ENCODE assay signal across 1 cellular context in genomic region chr12:121888478-121889266, GRCh38.
A peak's percentile ranks its signal among the peaks of the same experiment; 100 is the strongest.
TF ChIP-seq lines count a peak whose summit lies in the region.

A gene with protein sequence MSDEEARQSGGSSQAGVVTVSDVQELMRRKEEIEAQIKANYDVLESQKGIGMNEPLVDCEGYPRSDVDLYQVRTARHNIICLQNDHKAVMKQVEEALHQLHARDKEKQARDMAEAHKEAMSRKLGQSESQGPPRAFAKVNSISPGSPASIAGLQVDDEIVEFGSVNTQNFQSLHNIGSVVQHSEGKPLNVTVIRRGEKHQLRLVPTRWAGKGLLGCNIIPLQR (plus strand): TSS chr12:121888790. CDS start chr12:121888857, 67 bp downstream.

TF ChIP-seq in K562, 482 proteins besides CTCF, POLR2A, EP300 and RAD21 (continued from another document and continues in another):
- TF ChIP-seq ZNF232 (CRISPR knock-in tag; IDR thresholded peaks at IDR 0.05) (peak; percentile 41; the same call in 1 of the 2 replicates), ZNF217 (CRISPR knock-in tag; IDR thresholded peaks at IDR 0.05) (peak; percentile 35; the same call in 1 of the 2 replicates), MYBL2 (IDR thresholded peaks at IDR 0.05; ENCODE audit: low read depth) (no peak), MYBL2 (CRISPR knock-in tag; IDR thresholded peaks at IDR 0.05; ENCODE audit: borderline replicate concordance) (no peak), PRMT5 (CRISPR knock-in tag; IDR thresholded peaks at IDR 0.05) (0 out of 2 replicates have a peak, but pooled peaks have one; percentile 40), ZNF395 (CRISPR knock-in tag; IDR thresholded peaks at IDR 0.05) (peak; percentile 61; the same call in 1 of the 2 replicates), NBN (IDR thresholded peaks at IDR 0.05; ENCODE audit: low read depth) (peak; percentile 86), GABPA (tag; conservative IDR thresholded peaks at IDR 0.05; ENCODE audit: low read depth) (peak; percentile 99), ZNF592 (IDR thresholded peaks at IDR 0.05) (peak; percentile 46; the same call in 1 of the 2 replicates), ZNF311 (CRISPR knock-in tag; IDR thresholded peaks at IDR 0.05) (peak; percentile 23; the same call in 1 of the 2 replicates), PHF20 (IDR thresholded peaks at IDR 0.05; ENCODE audit: partially characterized antibody) (peak; percentile 41), FOS (IDR thresholded peaks at IDR 0.05; ENCODE audit: extremely low read depth, insufficient read length) (peak; percentile 14), RFX5 (IDR thresholded peaks at IDR 0.05; ENCODE audit: low read depth, low read length) (peak; percentile 36; the same call in 1 of the 2 replicates), CBFA2T2 (conservative IDR thresholded peaks at IDR 0.05) (peak; percentile 44; the same call in 1 of the 2 replicates), BHLHE40 (IDR thresholded peaks at IDR 0.05; ENCODE audit: low read length) (peak; percentile 99), TCF7L2 (IDR thresholded peaks at IDR 0.05; ENCODE audit: low read depth, low read length) (no peak), TEAD4 (IDR thresholded peaks at IDR 0.05; ENCODE audit: low read length) (peak; percentile 32; the same call in 1 of the 2 replicates), TEAD4 (CRISPR knock-in tag; IDR thresholded peaks at IDR 0.05; ENCODE audit: borderline replicate concordance) (no peak), RCOR1 (IDR thresholded peaks at IDR 0.05; ENCODE audit: borderline replicate concordance in 1 of 2, low read depth in 2 of 2, low read length in 2 of 2) (peak; percentile 67 to 89), MAFG (tag; conservative IDR thresholded peaks at IDR 0.05) (peak; percentile 60; the same call in 1 of the 2 replicates), U2AF1 (optimal IDR thresholded peaks at IDR 0.05; ENCODE audit: low read depth, low read length) (peak; percentile 47), NRF1 (conservative IDR thresholded peaks at IDR 0.05 in 1 of 2, IDR thresholded peaks at IDR 0.05 in 1 of 2) (peak; percentile 86 to 89), THRB (CRISPR knock-in tag; conservative IDR thresholded peaks at IDR 0.05) (no peak), ZBTB17 (CRISPR knock-in tag; IDR thresholded peaks at IDR 0.05) (peak; percentile 51; the same call in 1 of the 2 replicates), KDM5B (IDR thresholded peaks at IDR 0.05; ENCODE audit: insufficient replicate concordance, low read depth, low read length) (peak; percentile 64), ZNF764 (CRISPR knock-in tag; IDR thresholded peaks at IDR 0.05; ENCODE audit: low read depth) (no peak), FOXK1 (CRISPR knock-in tag; IDR thresholded peaks at IDR 0.05; ENCODE audit: borderline replicate concordance) (peak; percentile 91), JUND (IDR thresholded peaks at IDR 0.05; ENCODE audit: borderline replicate concordance, low read depth, low read length) (peak; percentile 97), JUND (tag; IDR thresholded peaks at IDR 0.05; ENCODE audit: borderline replicate concordance, low read depth, low read length) (peak; percentile 94; the same call in 2 of the 3 replicates), BRD4 (IDR thresholded peaks at IDR 0.05) (0 out of 2 replicates have a peak, but pooled peaks have one; percentile 42), ZNF707 (CRISPR knock-in tag; conservative IDR thresholded peaks at IDR 0.05) (no peak), CEBPG (CRISPR knock-in tag; IDR thresholded peaks at IDR 0.05) (peak; percentile 97), CEBPG (tag; conservative IDR thresholded peaks at IDR 0.05 in 1 of 2, IDR thresholded peaks at IDR 0.05 in 1 of 2) (peak; percentile 20 to 70; a peak in 2 of 4 replicates), ZNF511 (CRISPR knock-in tag; IDR thresholded peaks at IDR 0.05) (peak; percentile 89), BRCA1 (IDR thresholded peaks at IDR 0.05) (no peak), BRCA1 (CRISPR knock-in tag; IDR thresholded peaks at IDR 0.05) (no peak), KLF1 (tag; IDR thresholded peaks at IDR 0.05) (peak; percentile 99), OTX1 (CRISPR knock-in tag; IDR thresholded peaks at IDR 0.05) (0 out of 2 replicates have a peak, but pooled peaks have one; percentile 3)
- TF ChIP-seq, protein P1, sequence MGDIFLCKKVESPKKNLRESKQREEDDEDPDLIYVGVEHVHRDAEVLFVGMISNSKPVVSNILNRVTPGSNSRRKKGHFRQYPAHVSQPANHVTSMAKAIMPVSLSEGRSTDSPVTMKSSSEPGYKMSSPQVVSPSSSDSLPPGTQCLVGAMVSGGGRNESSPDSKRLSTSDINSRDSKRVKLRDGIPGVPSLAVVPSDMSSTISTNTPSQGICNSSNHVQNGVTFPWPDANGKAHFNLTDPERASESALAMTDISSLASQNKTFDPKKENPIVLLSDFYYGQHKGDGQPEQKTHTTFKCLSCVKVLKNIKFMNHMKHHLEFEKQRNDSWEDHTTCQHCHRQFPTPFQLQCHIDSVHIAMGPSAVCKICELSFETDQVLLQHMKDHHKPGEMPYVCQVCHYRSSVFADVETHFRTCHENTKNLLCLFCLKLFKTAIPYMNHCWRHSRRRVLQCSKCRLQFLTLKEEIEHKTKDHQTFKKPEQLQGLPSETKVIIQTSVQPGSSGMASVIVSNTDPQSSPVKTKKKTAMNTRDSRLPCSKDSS (IDR thresholded peaks at IDR 0.05; ENCODE audit: low read depth, partially characterized antibody), result no peak
- TF ChIP-seq, protein P2, sequence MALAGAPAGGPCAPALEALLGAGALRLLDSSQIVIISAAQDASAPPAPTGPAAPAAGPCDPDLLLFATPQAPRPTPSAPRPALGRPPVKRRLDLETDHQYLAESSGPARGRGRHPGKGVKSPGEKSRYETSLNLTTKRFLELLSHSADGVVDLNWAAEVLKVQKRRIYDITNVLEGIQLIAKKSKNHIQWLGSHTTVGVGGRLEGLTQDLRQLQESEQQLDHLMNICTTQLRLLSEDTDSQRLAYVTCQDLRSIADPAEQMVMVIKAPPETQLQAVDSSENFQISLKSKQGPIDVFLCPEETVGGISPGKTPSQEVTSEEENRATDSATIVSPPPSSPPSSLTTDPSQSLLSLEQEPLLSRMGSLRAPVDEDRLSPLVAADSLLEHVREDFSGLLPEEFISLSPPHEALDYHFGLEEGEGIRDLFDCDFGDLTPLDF (CRISPR knock-in tag; IDR thresholded peaks at IDR 0.05), result no peak; the same call in 1 of the 2 replicates
- TF ChIP-seq, protein P3, sequence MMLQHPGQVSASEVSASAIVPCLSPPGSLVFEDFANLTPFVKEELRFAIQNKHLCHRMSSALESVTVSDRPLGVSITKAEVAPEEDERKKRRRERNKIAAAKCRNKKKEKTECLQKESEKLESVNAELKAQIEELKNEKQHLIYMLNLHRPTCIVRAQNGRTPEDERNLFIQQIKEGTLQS (IDR thresholded peaks at IDR 0.05), result peak; percentile 96
- TF ChIP-seq, protein P3 (CRISPR knock-in tag; conservative IDR thresholded peaks at IDR 0.05), result peak; percentile 95
- TF ChIP-seq, protein P4, sequence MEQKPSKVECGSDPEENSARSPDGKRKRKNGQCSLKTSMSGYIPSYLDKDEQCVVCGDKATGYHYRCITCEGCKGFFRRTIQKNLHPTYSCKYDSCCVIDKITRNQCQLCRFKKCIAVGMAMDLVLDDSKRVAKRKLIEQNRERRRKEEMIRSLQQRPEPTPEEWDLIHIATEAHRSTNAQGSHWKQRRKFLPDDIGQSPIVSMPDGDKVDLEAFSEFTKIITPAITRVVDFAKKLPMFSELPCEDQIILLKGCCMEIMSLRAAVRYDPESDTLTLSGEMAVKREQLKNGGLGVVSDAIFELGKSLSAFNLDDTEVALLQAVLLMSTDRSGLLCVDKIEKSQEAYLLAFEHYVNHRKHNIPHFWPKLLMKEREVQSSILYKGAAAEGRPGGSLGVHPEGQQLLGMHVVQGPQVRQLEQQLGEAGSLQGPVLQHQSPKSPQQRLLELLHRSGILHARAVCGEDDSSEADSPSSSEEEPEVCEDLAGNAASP (IDR thresholded peaks at IDR 0.05), result no peak
- TF ChIP-seq, protein P5, sequence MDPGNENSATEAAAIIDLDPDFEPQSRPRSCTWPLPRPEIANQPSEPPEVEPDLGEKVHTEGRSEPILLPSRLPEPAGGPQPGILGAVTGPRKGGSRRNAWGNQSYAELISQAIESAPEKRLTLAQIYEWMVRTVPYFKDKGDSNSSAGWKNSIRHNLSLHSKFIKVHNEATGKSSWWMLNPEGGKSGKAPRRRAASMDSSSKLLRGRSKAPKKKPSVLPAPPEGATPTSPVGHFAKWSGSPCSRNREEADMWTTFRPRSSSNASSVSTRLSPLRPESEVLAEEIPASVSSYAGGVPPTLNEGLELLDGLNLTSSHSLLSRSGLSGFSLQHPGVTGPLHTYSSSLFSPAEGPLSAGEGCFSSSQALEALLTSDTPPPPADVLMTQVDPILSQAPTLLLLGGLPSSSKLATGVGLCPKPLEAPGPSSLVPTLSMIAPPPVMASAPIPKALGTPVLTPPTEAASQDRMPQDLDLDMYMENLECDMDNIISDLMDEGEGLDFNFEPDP (CRISPR knock-in tag; IDR thresholded peaks at IDR 0.05), result no peak
- TF ChIP-seq, protein P6, sequence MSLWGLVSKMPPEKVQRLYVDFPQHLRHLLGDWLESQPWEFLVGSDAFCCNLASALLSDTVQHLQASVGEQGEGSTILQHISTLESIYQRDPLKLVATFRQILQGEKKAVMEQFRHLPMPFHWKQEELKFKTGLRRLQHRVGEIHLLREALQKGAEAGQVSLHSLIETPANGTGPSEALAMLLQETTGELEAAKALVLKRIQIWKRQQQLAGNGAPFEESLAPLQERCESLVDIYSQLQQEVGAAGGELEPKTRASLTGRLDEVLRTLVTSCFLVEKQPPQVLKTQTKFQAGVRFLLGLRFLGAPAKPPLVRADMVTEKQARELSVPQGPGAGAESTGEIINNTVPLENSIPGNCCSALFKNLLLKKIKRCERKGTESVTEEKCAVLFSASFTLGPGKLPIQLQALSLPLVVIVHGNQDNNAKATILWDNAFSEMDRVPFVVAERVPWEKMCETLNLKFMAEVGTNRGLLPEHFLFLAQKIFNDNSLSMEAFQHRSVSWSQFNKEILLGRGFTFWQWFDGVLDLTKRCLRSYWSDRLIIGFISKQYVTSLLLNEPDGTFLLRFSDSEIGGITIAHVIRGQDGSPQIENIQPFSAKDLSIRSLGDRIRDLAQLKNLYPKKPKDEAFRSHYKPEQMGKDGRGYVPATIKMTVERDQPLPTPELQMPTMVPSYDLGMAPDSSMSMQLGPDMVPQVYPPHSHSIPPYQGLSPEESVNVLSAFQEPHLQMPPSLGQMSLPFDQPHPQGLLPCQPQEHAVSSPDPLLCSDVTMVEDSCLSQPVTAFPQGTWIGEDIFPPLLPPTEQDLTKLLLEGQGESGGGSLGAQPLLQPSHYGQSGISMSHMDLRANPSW (CRISPR knock-in tag; IDR thresholded peaks at IDR 0.05), result peak; percentile 54; the same call in 1 of the 2 replicates
- TF ChIP-seq, protein P7, sequence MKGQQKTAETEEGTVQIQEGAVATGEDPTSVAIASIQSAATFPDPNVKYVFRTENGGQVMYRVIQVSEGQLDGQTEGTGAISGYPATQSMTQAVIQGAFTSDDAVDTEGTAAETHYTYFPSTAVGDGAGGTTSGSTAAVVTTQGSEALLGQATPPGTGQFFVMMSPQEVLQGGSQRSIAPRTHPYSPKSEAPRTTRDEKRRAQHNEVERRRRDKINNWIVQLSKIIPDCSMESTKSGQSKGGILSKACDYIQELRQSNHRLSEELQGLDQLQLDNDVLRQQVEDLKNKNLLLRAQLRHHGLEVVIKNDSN (CRISPR knock-in tag; IDR thresholded peaks at IDR 0.05), result peak; percentile 97
